Comparison of ENCODE assay signal across 8 cellular contexts in genomic region chr11:117180661-117181585, GRCh38. TPM values are rescaled to one million over a fixed set of nuclear protein-coding genes. Genes with fewer than 3 reads are reported as not detected.
A peak's percentile ranks its signal among the peaks of the same experiment; 100 is the strongest.
DNase-seq lines count a peak whose midpoint lies in the region; ATAC-seq and TF ChIP-seq lines count a peak whose summit lies in the region.

No MANE protein-coding gene starts in this region.

- H3K27me3 ChIP-seq in HUES6 (ENCODE audit: control insufficient read depth, insufficient read depth, low read length) (no peaks in the 10 kb centered on the region), brain microvascular endothelial cell (replicated peaks) (no peaks in the 10 kb centered on the region), smooth muscle cell (ENCODE audit: low read depth) (no peaks in the 10 kb centered on the region)

- no peak overlapping the region for H2AFZ ChIP-seq in smooth muscle cell (ENCODE audit: low read depth)

- no peaks in the 10 kb centered on the region for H4K20me1 ChIP-seq in smooth muscle cell (ENCODE audit: low read depth)

- DNase-seq in ELF-1 (ENCODE audit: low read depth, low spot score) (peak; percentile 89), T-helper 17 cell (peak; percentile 42 to 52 (median 48)), brain microvascular endothelial cell (peak; percentile 64), islet precursor cell (peak; percentile 90), smooth muscle cell (lab: John Stamatoyannopoulos, UW; ENCODE audit: unreplicated experiment) (no peak)

- H3K27me3 Mint-ChIP-seq in T-helper 17 cell = no peaks in the 10 kb centered on the region

- H3K36me3 Mint-ChIP-seq in T-helper 17 cell (ENCODE audit: low read depth) = no peaks in the 10 kb centered on the region

- H3K79me2 ChIP-seq in smooth muscle cell (ENCODE audit: low read depth) = peaks cover 4% of the 10 kb centered on the region

- in situ Hi-C loops in brain microvascular endothelial cell (cut with HindIII; ENCODE audit: low pct_ligation_motif_present, low sequenced_read_pairs) = no loop called here

- TF ChIP-seq CTCF in brain microvascular endothelial cell (IDR thresholded peaks at IDR 0.05; ENCODE audit: low read depth, low read length, missing control alignments) = peak; percentile 92
- peak; percentile 28 for TF ChIP-seq CTCF in smooth muscle cell (IDR thresholded peaks at IDR 0.05; ENCODE audit: borderline replicate concordance, insufficient read depth, poor library complexity, severe bottlenecking)

- H3K4me1 Mint-ChIP-seq in T-helper 17 cell = peaks cover 24% of the 10 kb centered on the region

- H3K4me3 Mint-ChIP-seq in T-helper 17 cell = peak overlapping the region; percentile 80

- H3K4me3 ChIP-seq in HUES6 (ENCODE audit: low read depth, low read length) (no peak overlapping the region), brain microvascular endothelial cell (ENCODE audit: low read depth, low read length) (no peak overlapping the region), smooth muscle cell (no peak overlapping the region)

- H3F3A ChIP-seq in smooth muscle cell (ENCODE audit: low read depth) = peaks cover 3% of the 10 kb centered on the region

- H3K36me3 ChIP-seq in HUES6 (ENCODE audit: control insufficient read depth, insufficient read depth, low read length) = peaks cover 17% of the 10 kb centered on the region
- peaks cover 18% of the 10 kb centered on the region for H3K36me3 ChIP-seq in brain microvascular endothelial cell (replicated peaks)
- H3K36me3 ChIP-seq in smooth muscle cell (ENCODE audit: low read depth) = no peaks in the 10 kb centered on the region

- H3K27ac ChIP-seq in HUES6 (ENCODE audit: low read depth, low read length) (no peak overlapping the region), brain microvascular endothelial cell (no peak overlapping the region), smooth muscle cell (ENCODE audit: low read depth) (peak overlapping the region; percentile 74)

- H3K27ac Mint-ChIP-seq in T-helper 17 cell = peak overlapping the region; percentile 91

- peaks cover 17% of the 10 kb centered on the region for H3K4me1 ChIP-seq in HUES6 (ENCODE audit: control insufficient read depth, insufficient read depth, low read length)
- H3K4me1 ChIP-seq in smooth muscle cell (ENCODE audit: low read depth) = peaks cover 13% of the 10 kb centered on the region

- H3K4me2 ChIP-seq in smooth muscle cell = peak overlapping the region; percentile 91

- peak; percentile 58 for ATAC-seq in T-helper 17 cell
- no peak for ATAC-seq in GM21576 (IDR thresholded peaks at IDR 0.05; ENCODE audit: unreplicated experiment)
- no peak for ATAC-seq in HG03457 (IDR thresholded peaks at IDR 0.05; ENCODE audit: unreplicated experiment)

- H3K9ac ChIP-seq in HUES6 (ENCODE audit: low read length) = peak overlapping the region; percentile 18
- H3K9ac ChIP-seq in smooth muscle cell (ENCODE audit: low read depth) = no peak overlapping the region

- H3K9me3 ChIP-seq in HUES6 (ENCODE audit: control insufficient read depth, insufficient read depth, low read depth, low read length) = no peaks in the 10 kb centered on the region
- H3K9me3 ChIP-seq in T-helper 17 cell (ENCODE audit: control insufficient read depth, low read length, poor library complexity, severe bottlenecking) = no peaks in the 10 kb centered on the region
- H3K9me3 ChIP-seq in smooth muscle cell (replicated peaks; ENCODE audit: low read depth) = no peaks in the 10 kb centered on the region

- WGBS in smooth muscle cell (ENCODE audit: low lambda C conversion rate) = 66% methylated on average over 22 of the region's 22 CpGs

RNA-seq across cellular contexts. Expression of gene SIDT2, which starts 2.4 kb away (rescaled TPM):
- total RNA-seq in T-helper 17 cell (100 to 1,000 TPM; 106 to 118 TPM), smooth muscle cell (24.7 and 35.0 TPM in 2 replicates)
- 11.6 and 21.2 TPM in 2 replicates for polyA plus RNA-seq in smooth muscle cell

RNA-seq across cellular contexts. Expression of gene TAGLN, which starts 18.2 kb away (rescaled TPM):
- total RNA-seq in T-helper 17 cell = 1 to 10 TPM; 8.7 to 9.6 TPM
- 1,972 and 2,130 TPM in 2 replicates for total RNA-seq in smooth muscle cell
- 2,069 and 2,250 TPM in 2 replicates for polyA plus RNA-seq in smooth muscle cell

RNA-seq across cellular contexts. Expression of gene PAFAH1B2, which starts 36.8 kb away (rescaled TPM):
- total RNA-seq in T-helper 17 cell = 10 to 100 TPM; 31.1 to 43.4 TPM
- total RNA-seq in smooth muscle cell = 140 and 146 TPM in 2 replicates
- polyA plus RNA-seq in smooth muscle cell = 30.7 and 42.9 TPM in 2 replicates

RNA-seq across cellular contexts. Expression of gene PCSK7, which starts 51.0 kb away (rescaled TPM):
- total RNA-seq in T-helper 17 cell (100 to 1,000 TPM; 312 to 355 TPM), smooth muscle cell (20.8 and 36.4 TPM in 2 replicates)
- polyA plus RNA-seq in smooth muscle cell = 23.5 and 40.7 TPM in 2 replicates

RNA-seq across cellular contexts. Expression of gene RNF214, which starts 51.5 kb away (rescaled TPM):
- total RNA-seq in T-helper 17 cell (10 to 100 TPM; 20.1 to 24.4 TPM), smooth muscle cell (12.6 and 15.8 TPM in 2 replicates)
- polyA plus RNA-seq in smooth muscle cell = 10.9 and 17.3 TPM in 2 replicates

Comparison
In these comparisons a context has a peak if more than half of its experiments do, and no peak if none do; other contexts are left out.
1. RNA of gene TAGLN, which starts 18.2 kb away (total RNA-seq): 1,972 to 2,130 TPM in smooth muscle cell; 8.7 to 9.6 TPM in T-helper 17 cell; every median in the first group is over 100 times any median in the second.